Comparison of ENCODE assay signal across 21 cellular contexts in genomic region chr3:15348246-15348645, GRCh38. TPM values are rescaled to one million over a fixed set of nuclear protein-coding genes. Genes with fewer than 3 reads are reported as not detected.
DNase-seq lines count a peak whose midpoint lies in the region; ATAC-seq and TF ChIP-seq lines count a peak whose summit lies in the region.
"Had no signal": no experiment of that assay in that cellular context is flagged by ENCODE, and none has a peak within 500 bp of the region (broad histone marks: within the 10 kb centered on the region; RNA-seq: fewer than 3 reads in every experiment).

No MANE protein-coding gene starts in this region.

- H3K4me1 ChIP-seq in Karpas-422 (ENCODE audit: low read length) = peaks cover 17% of the 10 kb centered on the region
- H3K4me1 ChIP-seq: body of pancreas, HAP-1, parathyroid adenoma, transverse colon had no signal

- POLR2A ChIA-PET in CD4-positive, alpha-beta T cell (lab: Charles Lee) = interaction anchor here (0.6 to 2.2 kb wide), 6 partner anchors 13 to 950 kb away, joined by 3 to 12 read pairs (median 4); partner anchors contain the start of gene SH3BP5
- POLR2A ChIA-PET in naive thymus-derived CD8-positive, alpha-beta T cell (lab: Charles Lee) = interaction anchor here (1.2 kb wide), 1 partner anchor 56 kb away, joined by 3 read pairs; no protein-coding TSS in a partner anchor

- H3K27ac ChIP-seq in CD4-positive, alpha-beta T cell (ENCODE audit: low read depth, low read length) = peak overlapping the region; percentile 45
- peak overlapping the region; percentile 65 for H3K27ac ChIP-seq in VCaP
- no peak overlapping the region for H3K27ac ChIP-seq in Karpas-422 (ENCODE audit: low read length)
- H3K27ac ChIP-seq: body of pancreas, parathyroid adenoma had no signal

- H3K27me3 ChIP-seq in CD4-positive, alpha-beta T cell (ENCODE audit: control insufficient read depth, insufficient read depth, low read length) = no peaks in the 10 kb centered on the region
- no peaks in the 10 kb centered on the region for H3K27me3 ChIP-seq in Karpas-422 (ENCODE audit: low read length)
- H3K27me3 ChIP-seq: body of pancreas, transverse colon had no signal

- ATAC-seq in CD4-positive, alpha-beta T cell (ENCODE audit: poor library complexity) = no peak
- no peak for ATAC-seq in naive thymus-derived CD8-positive, alpha-beta T cell
- ATAC-seq in GM18909 (IDR thresholded peaks at IDR 0.05; ENCODE audit: poor library complexity, unreplicated experiment) = no peak
- ATAC-seq: activated CD4-positive, alpha-beta T cell treated with anti-CD3 and anti-CD28 coated beads for 36 hours; activated CD8-positive, alpha-beta memory T cell treated with anti-CD3 and anti-CD28 coated beads, Interleukin-2, amount 10 ng/mL, durations not matched to agents 7 days and 5 days; activated naive CD8-positive, alpha-beta T cell treated with anti-CD3 and anti-CD28 coated beads, Interleukin-2, amount 50 U/mL, for 24 hours; body of pancreas; Panc1 had no signal

- no peak for TF ChIP-seq CTCF in CD4-positive, alpha-beta T cell (IDR thresholded peaks at IDR 0.05)
- TF ChIP-seq CTCF in LNCaP clone FGC (IDR thresholded peaks at IDR 0.05; ENCODE audit: control insufficient read depth, extremely low read depth, insufficient read depth) (no peak), VCaP (conservative IDR thresholded peaks at IDR 0.05) (no peak)

- H3K36me3 ChIP-seq in Karpas-422 (ENCODE audit: insufficient read depth, low read length) = no peaks in the 10 kb centered on the region
- H3K36me3 ChIP-seq: HAP-1, transverse colon had no signal

- H3K9me3 Mint-ChIP-seq in CD4-positive, alpha-beta T cell = peaks cover 7% of the 10 kb centered on the region
- peaks cover 0 to 10% (median 2%) of the 10 kb centered on the region in 9 donors for H3K9me3 Mint-ChIP-seq in naive thymus-derived CD8-positive, alpha-beta T cell

- H4K20me1 ChIP-seq in Karpas-422 (ENCODE audit: insufficient read depth, low read depth, low read length) = no peaks in the 10 kb centered on the region

- no peaks in the 10 kb centered on the region for H3K79me2 ChIP-seq in Karpas-422 (ENCODE audit: low read length)
- H3K79me2 ChIP-seq: parathyroid adenoma had no signal

- no peak for DNase-seq in CD4-positive, alpha-beta T cell
- DNase-seq in LNCaP clone FGC (ENCODE audit: low read depth) (peak; percentile 58), Karpas-422 (no peak), NCI-H128 (lab: John Stamatoyannopoulos, UW; ENCODE audit: unreplicated experiment) (no peak)
- DNase-seq in naive thymus-derived CD8-positive, alpha-beta T cell = no peak
- DNase-seq in activated CD8-positive, alpha-beta memory T cell treated with anti-CD3 and anti-CD28 coated beads, Interleukin-2, amount 50 U/mL, for 4 hours = no peak
- DNase-seq: activated CD4-positive, alpha-beta T cell treated with anti-CD3 and anti-CD28 coated beads for 36 hours; activated CD8-positive, alpha-beta memory T cell treated with anti-CD3 and anti-CD28 coated beads, Interleukin-2, amount 10 ng/mL, durations not matched to agents 7 days and 5 days; activated naive CD8-positive, alpha-beta T cell treated with anti-CD3 and anti-CD28 coated beads, Interleukin-2, amount 50 U/mL, for 24 hours; body of pancreas; effector CD8-positive, alpha-beta T cell; NCI-H1417 treated with DMSO at 0.1 percent for 48 hours; NCI-H526; nephron progenitor cell; transverse colon had no signal

- no peak overlapping the region for H3K4me3 ChIP-seq in LNCaP clone FGC (ENCODE audit: low read depth, low read length)
- no peak overlapping the region for H3K4me3 ChIP-seq in Karpas-422 (ENCODE audit: low read length)
- H3K4me3 ChIP-seq: body of pancreas, HAP-1, transverse colon had no signal

- H3K27me3 Mint-ChIP-seq in CD4-positive, alpha-beta T cell = no peaks in the 10 kb centered on the region
- no peaks in the 10 kb centered on the region for H3K27me3 Mint-ChIP-seq in naive thymus-derived CD8-positive, alpha-beta T cell
- H3K27me3 Mint-ChIP-seq: activated CD4-positive, alpha-beta T cell treated with anti-CD3 and anti-CD28 coated beads for 36 hours; activated naive CD8-positive, alpha-beta T cell treated with anti-CD3 and anti-CD28 coated beads, Interleukin-2, amount 50 U/mL, for 24 hours had no signal

- no peaks in the 10 kb centered on the region for H3K9me3 ChIP-seq in CD4-positive, alpha-beta T cell (ENCODE audit: control insufficient read depth, low read length)
- H3K9me3 ChIP-seq in Karpas-422 (ENCODE audit: low read length) = no peaks in the 10 kb centered on the region
- H3K9me3 ChIP-seq: body of pancreas had no signal

- intact Hi-C loops in CD4-positive, alpha-beta T cell (cut with DNase I, micrococcal nuclease) = no loop called here

- H2AFZ ChIP-seq in Karpas-422 (ENCODE audit: low read length) = no peak overlapping the region
- H2AFZ ChIP-seq: parathyroid adenoma had no signal

- no peaks in the 10 kb centered on the region for H3K9me2 ChIP-seq in Karpas-422 (replicated peaks; ENCODE audit: insufficient read depth, low read length)

- CTCF ChIA-PET in CD4-positive, alpha-beta T cell (lab: Charles Lee) = interaction anchor here (0.7 to 4.1 kb wide), 4 partner anchors 10 to 80 kb away, joined by 3 to 17 read pairs (median 4); partner anchors contain the start of gene SH3BP5

- H3K9ac ChIP-seq in Karpas-422 (ENCODE audit: low read length) = no peak overlapping the region
- H3K9ac ChIP-seq: parathyroid adenoma had no signal

- H3K27ac Mint-ChIP-seq in CD4-positive, alpha-beta T cell = peak overlapping the region; percentile 79
- peak overlapping the region in 4 of 10 donors; percentile 16 to 96 (median 58) for H3K27ac Mint-ChIP-seq in naive thymus-derived CD8-positive, alpha-beta T cell
- H3K27ac Mint-ChIP-seq: nephron progenitor cell; stimulated activated naive CD8-positive, alpha-beta T cell treated with anti-CD3 and anti-CD28 coated beads, Interleukin-15, Interleukin-2, amounts not matched to agents 100 ng/mL and 50 ng/mL, for 24 hours had no signal

- H3K4me3 Mint-ChIP-seq in CD4-positive, alpha-beta T cell = peak overlapping the region; percentile 13
- H3K4me3 Mint-ChIP-seq in naive thymus-derived CD8-positive, alpha-beta T cell = peak overlapping the region in 8 of 10 donors; percentile 6 to 86 (median 48)
- H3K4me3 Mint-ChIP-seq: activated CD4-positive, alpha-beta T cell treated with anti-CD3 and anti-CD28 coated beads for 36 hours; activated CD8-positive, alpha-beta memory T cell treated with anti-CD3 and anti-CD28 coated beads, Interleukin-2, amount 10 ng/mL, durations not matched to agents 7 days and 5 days; activated naive CD8-positive, alpha-beta T cell treated with anti-CD3 and anti-CD28 coated beads, Interleukin-2, amount 50 U/mL, for 24 hours; nephron progenitor cell; stimulated activated naive CD8-positive, alpha-beta T cell treated with anti-CD3 and anti-CD28 coated beads, Interleukin-15, Interleukin-2, amounts not matched to agents 100 ng/mL and 50 ng/mL, for 24 hours had no signal

- no peak overlapping the region for H3K4me2 ChIP-seq in Karpas-422 (ENCODE audit: low read depth, low read length, poor library complexity, severe bottlenecking)

- peaks cover 72% of the 10 kb centered on the region for H3K4me1 Mint-ChIP-seq in CD4-positive, alpha-beta T cell (ENCODE audit: low read depth)
- H3K4me1 Mint-ChIP-seq in naive thymus-derived CD8-positive, alpha-beta T cell = peaks cover 22 to 60% (median 39%) of the 10 kb centered on the region in 4 donors
- H3K4me1 Mint-ChIP-seq: nephron progenitor cell had no signal

- no peaks in the 10 kb centered on the region for H3K36me3 Mint-ChIP-seq in CD4-positive, alpha-beta T cell (ENCODE audit: low read depth)
- peaks cover 0 to 2% (median 0%) of the 10 kb centered on the region in 3 donors for H3K36me3 Mint-ChIP-seq in naive thymus-derived CD8-positive, alpha-beta T cell

RNA-seq across cellular contexts. Expression of gene SH3BP5, which starts 15.9 kb away (rescaled TPM):
- 10 to 100 TPM; 16.8 to 17.7 TPM for total RNA-seq in CD4-positive, alpha-beta T cell
- total RNA-seq in naive thymus-derived CD8-positive, alpha-beta T cell = 1 to 10 TPM; 4.4 to 4.8 TPM
- 10 to 100 TPM; 12.1 to 26.1 (median 13.7) TPM for polyA plus RNA-seq in naive thymus-derived CD8-positive, alpha-beta T cell
- 0.51 and 0.82 TPM in 2 replicates for total RNA-seq in Karpas-422 (2014; rRNA removed; shearing (Covaris generic); ENCODE audit: low replicate concordance)
